ENCODE assay signal across 6 cellular contexts in the genomic region with DNA sequence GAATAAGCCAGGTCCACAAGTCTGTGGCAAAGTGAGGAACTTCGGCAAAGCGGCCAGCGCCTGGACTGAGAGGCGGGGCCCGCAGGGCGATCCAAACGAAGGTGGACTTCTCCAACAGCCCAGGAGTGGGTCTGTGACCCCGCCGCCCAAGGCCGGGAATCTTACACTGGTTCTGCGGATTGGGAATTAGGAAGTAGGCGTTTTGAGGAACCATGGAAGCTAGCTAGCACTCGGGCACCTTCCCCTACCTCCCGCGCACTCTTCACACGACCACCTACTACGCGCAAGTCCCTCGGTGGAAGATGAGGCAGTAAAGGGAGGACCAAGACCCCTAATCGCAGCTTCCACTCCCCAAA. TPM values are rescaled to one million over a fixed set of nuclear protein-coding genes. Genes with fewer than 3 reads are reported as not detected.
DNase-seq lines count a peak whose midpoint lies in the region; ATAC-seq and TF ChIP-seq lines count a peak whose summit lies in the region.

No MANE protein-coding gene starts in this region.

- H3K9me3 Mint-ChIP-seq in naive thymus-derived CD8-positive, alpha-beta T cell, result no peaks in the 10 kb centered on the region

- H3K27ac Mint-ChIP-seq in naive thymus-derived CD8-positive, alpha-beta T cell, result peak overlapping the region in 8 of 10 donors; percentile 34 to 97 (median 72)

- ATAC-seq in naive thymus-derived CD8-positive, alpha-beta T cell, result no peak
- no peak for ATAC-seq in GM21825 (IDR thresholded peaks at IDR 0.05; ENCODE audit: unreplicated experiment)
- no peak for ATAC-seq in GM18519 (IDR thresholded peaks at IDR 0.05; ENCODE audit: low FRiP score, unreplicated experiment)

- peaks cover 7% of the 10 kb centered on the region for H3K36me3 ChIP-seq in GM06990 (ENCODE audit: control insufficient read depth, insufficient read depth, low read length)

- no peak for TF ChIP-seq CTCF in GM06990 (IDR thresholded peaks at IDR 0.05; ENCODE audit: insufficient read depth, low read length, poor library complexity, severe bottlenecking)
- no peak for TF ChIP-seq CTCF in astrocyte of the spinal cord (IDR thresholded peaks at IDR 0.05; ENCODE audit: low read depth, low read length)

- H3K4me1 Mint-ChIP-seq in naive thymus-derived CD8-positive, alpha-beta T cell, result peaks cover 28 to 66% (median 64%) of the 10 kb centered on the region in 4 donors

- peak overlapping the region; percentile 70 to 95 (median 92) for H3K4me3 Mint-ChIP-seq in naive thymus-derived CD8-positive, alpha-beta T cell

- DNase-seq in GM06990 (ENCODE audit: extremely low read depth, insufficient read length) (peak; percentile 20), astrocyte of the spinal cord (ENCODE audit: low read depth, low spot score) (no peak), NCI-H2171 (lab: John Stamatoyannopoulos, UW) (no peak)
- DNase-seq in naive thymus-derived CD8-positive, alpha-beta T cell, result no peak

- in situ Hi-C loops in astrocyte of the spinal cord (cut with HindIII; ENCODE audit: low sequenced_read_pairs), result no loop called here

- peak overlapping the region; percentile 89 for H3K4me3 ChIP-seq in GM06990 (replicated peaks; ENCODE audit: low read depth, low read length)
- H3K4me3 ChIP-seq in astrocyte of the spinal cord (ENCODE audit: low read depth, low read length), result peak overlapping the region; percentile 46

- no peaks in the 10 kb centered on the region for H3K27me3 ChIP-seq in GM06990 (replicated peaks; ENCODE audit: control insufficient read depth, insufficient read depth, low read length)

- no peaks in the 10 kb centered on the region for H3K27me3 Mint-ChIP-seq in naive thymus-derived CD8-positive, alpha-beta T cell

- POLR2A ChIA-PET in naive thymus-derived CD8-positive, alpha-beta T cell (lab: Charles Lee), result interaction anchor here (0.9 to 1.7 kb wide), 2 partner anchors 64 to 195 kb away, joined by 3 to 6 read pairs; a partner anchor contains a TSS

- H3K36me3 Mint-ChIP-seq in naive thymus-derived CD8-positive, alpha-beta T cell, result peaks cover 0 to 36% (median 11%) of the 10 kb centered on the region in 3 donors

RNA-seq across cellular contexts. Expression of a gene that starts 0.6 kb away (rescaled TPM):
- 10 to 100 TPM; 77.0 to 79.3 TPM for total RNA-seq in naive thymus-derived CD8-positive, alpha-beta T cell
- 100 to 1,000 TPM; 146 to 156 (median 152) TPM for polyA plus RNA-seq in naive thymus-derived CD8-positive, alpha-beta T cell

RNA-seq across cellular contexts. Expression of a gene that starts 2.2 kb away (rescaled TPM):
- 10 to 100 TPM; 20.8 to 23.5 TPM for total RNA-seq in naive thymus-derived CD8-positive, alpha-beta T cell
- 10 to 100 TPM in 1 of 3 donors, 1 to 10 TPM in 2; 7.9 to 14.5 (median 8.0) TPM for polyA plus RNA-seq in naive thymus-derived CD8-positive, alpha-beta T cell

RNA-seq across cellular contexts. Expression of a gene that starts 5.9 kb away (rescaled TPM):
- 1 to 10 TPM; 4.6 to 7.4 TPM for total RNA-seq in naive thymus-derived CD8-positive, alpha-beta T cell
- under 1 TPM; 0.29 to 0.57 (median 0.48) TPM for polyA plus RNA-seq in naive thymus-derived CD8-positive, alpha-beta T cell

RNA-seq across cellular contexts. Expression of a gene that starts 30.3 kb away (rescaled TPM):
- not detected for total RNA-seq in naive thymus-derived CD8-positive, alpha-beta T cell
- not detected for polyA plus RNA-seq in naive thymus-derived CD8-positive, alpha-beta T cell
